ENCODE assay signal across 31 cellular contexts in the genomic region with DNA sequence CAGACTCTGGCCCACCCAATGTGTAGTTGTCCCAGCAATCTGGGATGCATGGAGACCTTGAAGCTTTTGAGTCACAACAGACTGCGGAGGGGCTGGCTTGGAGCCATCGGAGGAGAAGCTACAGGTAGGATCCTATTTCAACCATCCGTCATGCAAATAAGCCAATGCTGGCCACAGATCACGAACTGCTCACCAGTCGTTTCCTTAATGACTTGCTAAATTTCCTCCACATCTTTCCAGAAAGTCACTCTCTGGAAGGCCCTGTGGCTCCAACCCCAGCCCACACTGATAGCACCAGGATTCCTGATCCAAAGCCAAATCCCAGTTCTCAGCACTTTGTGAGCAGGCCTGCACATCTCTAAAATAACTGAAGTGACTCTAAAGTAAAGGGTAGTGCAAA.
DNase-seq lines count a peak whose midpoint lies in the region; ATAC-seq and TF ChIP-seq lines count a peak whose summit lies in the region.
"Had no signal": no experiment of that assay in that cellular context is flagged by ENCODE, and none has a peak within 500 bp of the region (broad histone marks: within the 10 kb centered on the region; RNA-seq: fewer than 3 reads in every experiment).

No MANE protein-coding gene starts in this region.

- H3K4me3 ChIP-seq in cardiac muscle cell (no peak overlapping the region), endodermal cell (ENCODE audit: low read length) (no peak overlapping the region)
- H3K4me3 ChIP-seq: BLaER1, dorsolateral prefrontal cortex, GM12878, left lung had no signal

- intact Hi-C loops in cardiac septum (cut with DNase I), result no loop called here

- 80 to 83% methylated on average over 2 to 5 of the region's 5 CpGs for WGBS in endodermal cell (ENCODE audit: insufficient coverage in 1 of 2, insufficient read length in 1 of 2), 2 experiments

- H3K27me3 ChIP-seq in cardiac muscle cell, result no peaks in the 10 kb centered on the region
- H3K27me3 ChIP-seq in endodermal cell (ENCODE audit: control insufficient read depth, insufficient read depth, low read length, poor library complexity, severe bottlenecking), result no peaks in the 10 kb centered on the region
- H3K27me3 ChIP-seq: BLaER1, dorsolateral prefrontal cortex, left lung had no signal

- peak; percentile 1 to 22 for DNase-seq in cardiac muscle cell (ENCODE audit: low read depth in 1 of 2, low spot score in 1 of 2)
- DNase-seq in cardiac septum (ENCODE audit: low spot score), result no peak
- peak; percentile 53 to 84 for DNase-seq in NCI-H526 (lab: John Stamatoyannopoulos, UW)
- peak; percentile 58 for DNase-seq in endodermal cell
- DNase-seq in cerebellar cortex (ENCODE audit: low spot score), result no peak
- no peak for DNase-seq in activated CD8-positive, alpha-beta memory T cell treated with anti-CD3 and anti-CD28 coated beads, Interleukin-2, amount 50 U/mL, for 4 hours
- DNase-seq: activated CD4-positive, alpha-beta T cell treated with anti-CD3 and anti-CD28 coated beads, Interleukin-2, amount 10 ng/mL, durations not matched to agents 24 days and 14 days; activated naive CD4-positive, alpha-beta T cell treated with anti-CD3 and anti-CD28 coated beads, Interleukin-2, amount 10 ng/mL, durations not matched to agents 7 days and 5 days; amniotic stem cell; Caco-2; DND-41; dorsolateral prefrontal cortex; head of caudate nucleus; left lung; midbrain; naive thymus-derived CD8-positive, alpha-beta T cell; NCI-H1105; NCI-H2081; NCI-H774; occipital lobe; small intestine; stimulated activated CD4-positive, alpha-beta T cell treated with anti-CD3 and anti-CD28 coated beads, Interleukin-1b, Interleukin-23, amount 100 ng/mL, for 48 hours had no signal

- H3K27me3 Mint-ChIP-seq in endodermal cell (ENCODE audit: insufficient read depth), result no peaks in the 10 kb centered on the region
- H3K27me3 Mint-ChIP-seq: activated CD4-positive, alpha-beta T cell treated with anti-CD3 and anti-CD28 coated beads, Interleukin-2, amount 10 ng/mL, durations not matched to agents 24 days and 14 days; activated naive CD4-positive, alpha-beta T cell treated with anti-CD3 and anti-CD28 coated beads, Interleukin-2, amount 10 ng/mL, durations not matched to agents 7 days and 5 days; central memory CD8-positive, alpha-beta T cell; naive thymus-derived CD8-positive, alpha-beta T cell had no signal

- H3K9me3 ChIP-seq in cardiac muscle cell (ENCODE audit: low read depth) (no peaks in the 10 kb centered on the region), endodermal cell (ENCODE audit: control insufficient read depth, low read length) (peaks cover 3% of the 10 kb centered on the region)
- H3K9me3 ChIP-seq: BLaER1, Caco-2, left lung had no signal

- H3K36me3 Mint-ChIP-seq in endodermal cell (ENCODE audit: low read depth), result no peaks in the 10 kb centered on the region
- H3K36me3 Mint-ChIP-seq: activated naive CD4-positive, alpha-beta T cell treated with anti-CD3 and anti-CD28 coated beads, Interleukin-2, amount 10 ng/mL, durations not matched to agents 7 days and 5 days; naive thymus-derived CD8-positive, alpha-beta T cell had no signal

- no peak overlapping the region for H3K4me3 Mint-ChIP-seq in endodermal cell
- H3K4me3 Mint-ChIP-seq: activated CD4-positive, alpha-beta T cell treated with anti-CD3 and anti-CD28 coated beads, Interleukin-2, amount 10 ng/mL, durations not matched to agents 24 days and 14 days; activated naive CD4-positive, alpha-beta T cell treated with anti-CD3 and anti-CD28 coated beads, Interleukin-2, amount 10 ng/mL, durations not matched to agents 7 days and 5 days; activated T-helper 1 cell treated with anti-CD3 and anti-CD28 coated beads, Interleukin-12 subunit alpha, Interleukin-12 subunit beta, Interleukin-2, Interleukin-4 antibody, amounts not matched to agents 30 ng/mL and 10 ng/mL and 1 ng/mL, durations not matched to agents 14 hours and 24 hours and 36 hours; central memory CD8-positive, alpha-beta T cell; naive thymus-derived CD8-positive, alpha-beta T cell; T-helper 2 cell treated with Interferon-gamma antibody and Interleukin-4, amounts not matched to agents 5 μg/mL and 100 μg/mL, for 36 hours had no signal

- H3K27ac ChIP-seq in cardiac muscle cell (no peak overlapping the region), endodermal cell (ENCODE audit: low read depth, low read length) (no peak overlapping the region)
- H3K27ac ChIP-seq: BLaER1, dorsolateral prefrontal cortex, left lung, VCaP had no signal

- no peak overlapping the region for H3K9ac ChIP-seq in endodermal cell (ENCODE audit: extremely low read depth, low read length, poor library complexity, severe bottlenecking)
- H3K9ac ChIP-seq: BLaER1 had no signal

- peaks cover 13% of the 10 kb centered on the region for H3K4me1 Mint-ChIP-seq in endodermal cell
- H3K4me1 Mint-ChIP-seq: activated CD4-positive, alpha-beta T cell treated with anti-CD3 and anti-CD28 coated beads, Interleukin-2, amount 10 ng/mL, durations not matched to agents 24 days and 14 days; activated naive CD4-positive, alpha-beta T cell treated with anti-CD3 and anti-CD28 coated beads, Interleukin-2, amount 10 ng/mL, durations not matched to agents 7 days and 5 days; central memory CD8-positive, alpha-beta T cell had no signal

- TF ChIP-seq CTCF in cardiac muscle cell (IDR thresholded peaks at IDR 0.05; ENCODE audit: low read depth, low read length) (no peak), endodermal cell (conservative IDR thresholded peaks at IDR 0.05) (no peak)

- H3K27ac Mint-ChIP-seq in endodermal cell, result peak overlapping the region; percentile 32
- H3K27ac Mint-ChIP-seq: activated CD4-positive, alpha-beta T cell treated with anti-CD3 and anti-CD28 coated beads, Interleukin-2, amount 10 ng/mL, durations not matched to agents 24 days and 14 days; activated naive CD4-positive, alpha-beta T cell treated with anti-CD3 and anti-CD28 coated beads, Interleukin-2, amount 10 ng/mL, durations not matched to agents 7 days and 5 days; activated T-helper 1 cell treated with anti-CD3 and anti-CD28 coated beads, Interleukin-12 subunit alpha, Interleukin-12 subunit beta, Interleukin-2, Interleukin-4 antibody, amounts not matched to agents 30 ng/mL and 10 ng/mL and 1 ng/mL, durations not matched to agents 14 hours and 24 hours and 36 hours; naive thymus-derived CD8-positive, alpha-beta T cell; T-helper 2 cell treated with Interferon-gamma antibody and Interleukin-4, amounts not matched to agents 5 μg/mL and 100 μg/mL, for 36 hours had no signal

- ATAC-seq in GM21723 (IDR thresholded peaks at IDR 0.05; ENCODE audit: unreplicated experiment) (no peak), HG03521 (IDR thresholded peaks at IDR 0.05; ENCODE audit: unreplicated experiment) (no peak)
- ATAC-seq: GM12878; HCT116; left lung; naive thymus-derived CD8-positive, alpha-beta T cell had no signal

- H3K9me3 Mint-ChIP-seq in endodermal cell, result no peaks in the 10 kb centered on the region
- H3K9me3 Mint-ChIP-seq: activated naive CD4-positive, alpha-beta T cell treated with anti-CD3 and anti-CD28 coated beads, Interleukin-2, amount 10 ng/mL, durations not matched to agents 7 days and 5 days; activated T-helper 1 cell treated with anti-CD3 and anti-CD28 coated beads, Interleukin-12 subunit alpha, Interleukin-12 subunit beta, Interleukin-2, Interleukin-4 antibody, amounts not matched to agents 30 ng/mL and 10 ng/mL and 1 ng/mL, durations not matched to agents 14 hours and 24 hours and 36 hours had no signal

- H3K4me1 ChIP-seq in cardiac muscle cell (ENCODE audit: low read depth), result no peaks in the 10 kb centered on the region
- no peaks in the 10 kb centered on the region for H3K4me1 ChIP-seq in endodermal cell (ENCODE audit: control insufficient read depth, insufficient read depth, low read length)
- H3K4me1 ChIP-seq: BLaER1, left lung had no signal

- H3K36me3 ChIP-seq in cardiac muscle cell (no peaks in the 10 kb centered on the region), endodermal cell (ENCODE audit: control insufficient read depth, insufficient read depth, low read length) (no peaks in the 10 kb centered on the region)
- H3K36me3 ChIP-seq: BLaER1, left lung had no signal

Comparison
In these comparisons a context has a peak if more than half of its experiments do, and no peak if none do; other contexts are left out.
1. DNase-seq: peak in cardiac muscle cell (2 of 2), NCI-H526 (2 of 2) and endodermal cell (single experiment); none in cardiac septum (single experiment), cerebellar cortex (single experiment) and activated CD8-positive, alpha-beta memory T cell treated with anti-CD3 and anti-CD28 coated beads, Interleukin-2, amount 50 U/mL, for 4 hours (single experiment).